In genomic region chr1:16708704-16709103, GRCh38 we compare ENCODE assay signal across 2 cellular contexts. TPM values are rescaled to one million over a fixed set of nuclear protein-coding genes. Genes with fewer than 3 reads are reported as not detected.
"Had no signal": no experiment of that assay in that cellular context is flagged by ENCODE, and none has a peak within 500 bp of the region (broad histone marks: within the 10 kb centered on the region; RNA-seq: fewer than 3 reads in every experiment).

No MANE protein-coding gene starts in this region.

RNA-seq across cellular contexts. Expression of gene RNU1-4, which starts 31.6 kb away (rescaled TPM):
- total RNA-seq: myocyte had no signal
- polyA plus RNA-seq: heart right ventricle had no signal

RNA-seq across cellular contexts. Expression of gene RNU1-3, which starts 42.0 kb away (rescaled TPM):
- total RNA-seq: myocyte had no signal
- polyA plus RNA-seq: heart right ventricle had no signal
